In genomic region chr22:37860796-37861421, GRCh38 we compare ENCODE assay signal across 1 cellular context.
TF ChIP-seq lines count a peak whose summit lies in the region.

No MANE protein-coding gene starts in this region.

TF ChIP-seq in GM23338, 12 proteins besides CTCF, POLR2A, EP300 and RAD21:
- no peak for TF ChIP-seq ETS1 (IDR thresholded peaks at IDR 0.05)
- TF ChIP-seq ZNF331 (CRISPR knock-in tag; IDR thresholded peaks at IDR 0.05; ENCODE audit: low read depth), result no peak
- TF ChIP-seq EZH2 (IDR thresholded peaks at IDR 0.05; ENCODE audit: low read depth, unreplicated experiment), result no peak
- no peak for TF ChIP-seq STAT1 (IDR thresholded peaks at IDR 0.05; ENCODE audit: unreplicated experiment)
- TF ChIP-seq, protein P1, sequence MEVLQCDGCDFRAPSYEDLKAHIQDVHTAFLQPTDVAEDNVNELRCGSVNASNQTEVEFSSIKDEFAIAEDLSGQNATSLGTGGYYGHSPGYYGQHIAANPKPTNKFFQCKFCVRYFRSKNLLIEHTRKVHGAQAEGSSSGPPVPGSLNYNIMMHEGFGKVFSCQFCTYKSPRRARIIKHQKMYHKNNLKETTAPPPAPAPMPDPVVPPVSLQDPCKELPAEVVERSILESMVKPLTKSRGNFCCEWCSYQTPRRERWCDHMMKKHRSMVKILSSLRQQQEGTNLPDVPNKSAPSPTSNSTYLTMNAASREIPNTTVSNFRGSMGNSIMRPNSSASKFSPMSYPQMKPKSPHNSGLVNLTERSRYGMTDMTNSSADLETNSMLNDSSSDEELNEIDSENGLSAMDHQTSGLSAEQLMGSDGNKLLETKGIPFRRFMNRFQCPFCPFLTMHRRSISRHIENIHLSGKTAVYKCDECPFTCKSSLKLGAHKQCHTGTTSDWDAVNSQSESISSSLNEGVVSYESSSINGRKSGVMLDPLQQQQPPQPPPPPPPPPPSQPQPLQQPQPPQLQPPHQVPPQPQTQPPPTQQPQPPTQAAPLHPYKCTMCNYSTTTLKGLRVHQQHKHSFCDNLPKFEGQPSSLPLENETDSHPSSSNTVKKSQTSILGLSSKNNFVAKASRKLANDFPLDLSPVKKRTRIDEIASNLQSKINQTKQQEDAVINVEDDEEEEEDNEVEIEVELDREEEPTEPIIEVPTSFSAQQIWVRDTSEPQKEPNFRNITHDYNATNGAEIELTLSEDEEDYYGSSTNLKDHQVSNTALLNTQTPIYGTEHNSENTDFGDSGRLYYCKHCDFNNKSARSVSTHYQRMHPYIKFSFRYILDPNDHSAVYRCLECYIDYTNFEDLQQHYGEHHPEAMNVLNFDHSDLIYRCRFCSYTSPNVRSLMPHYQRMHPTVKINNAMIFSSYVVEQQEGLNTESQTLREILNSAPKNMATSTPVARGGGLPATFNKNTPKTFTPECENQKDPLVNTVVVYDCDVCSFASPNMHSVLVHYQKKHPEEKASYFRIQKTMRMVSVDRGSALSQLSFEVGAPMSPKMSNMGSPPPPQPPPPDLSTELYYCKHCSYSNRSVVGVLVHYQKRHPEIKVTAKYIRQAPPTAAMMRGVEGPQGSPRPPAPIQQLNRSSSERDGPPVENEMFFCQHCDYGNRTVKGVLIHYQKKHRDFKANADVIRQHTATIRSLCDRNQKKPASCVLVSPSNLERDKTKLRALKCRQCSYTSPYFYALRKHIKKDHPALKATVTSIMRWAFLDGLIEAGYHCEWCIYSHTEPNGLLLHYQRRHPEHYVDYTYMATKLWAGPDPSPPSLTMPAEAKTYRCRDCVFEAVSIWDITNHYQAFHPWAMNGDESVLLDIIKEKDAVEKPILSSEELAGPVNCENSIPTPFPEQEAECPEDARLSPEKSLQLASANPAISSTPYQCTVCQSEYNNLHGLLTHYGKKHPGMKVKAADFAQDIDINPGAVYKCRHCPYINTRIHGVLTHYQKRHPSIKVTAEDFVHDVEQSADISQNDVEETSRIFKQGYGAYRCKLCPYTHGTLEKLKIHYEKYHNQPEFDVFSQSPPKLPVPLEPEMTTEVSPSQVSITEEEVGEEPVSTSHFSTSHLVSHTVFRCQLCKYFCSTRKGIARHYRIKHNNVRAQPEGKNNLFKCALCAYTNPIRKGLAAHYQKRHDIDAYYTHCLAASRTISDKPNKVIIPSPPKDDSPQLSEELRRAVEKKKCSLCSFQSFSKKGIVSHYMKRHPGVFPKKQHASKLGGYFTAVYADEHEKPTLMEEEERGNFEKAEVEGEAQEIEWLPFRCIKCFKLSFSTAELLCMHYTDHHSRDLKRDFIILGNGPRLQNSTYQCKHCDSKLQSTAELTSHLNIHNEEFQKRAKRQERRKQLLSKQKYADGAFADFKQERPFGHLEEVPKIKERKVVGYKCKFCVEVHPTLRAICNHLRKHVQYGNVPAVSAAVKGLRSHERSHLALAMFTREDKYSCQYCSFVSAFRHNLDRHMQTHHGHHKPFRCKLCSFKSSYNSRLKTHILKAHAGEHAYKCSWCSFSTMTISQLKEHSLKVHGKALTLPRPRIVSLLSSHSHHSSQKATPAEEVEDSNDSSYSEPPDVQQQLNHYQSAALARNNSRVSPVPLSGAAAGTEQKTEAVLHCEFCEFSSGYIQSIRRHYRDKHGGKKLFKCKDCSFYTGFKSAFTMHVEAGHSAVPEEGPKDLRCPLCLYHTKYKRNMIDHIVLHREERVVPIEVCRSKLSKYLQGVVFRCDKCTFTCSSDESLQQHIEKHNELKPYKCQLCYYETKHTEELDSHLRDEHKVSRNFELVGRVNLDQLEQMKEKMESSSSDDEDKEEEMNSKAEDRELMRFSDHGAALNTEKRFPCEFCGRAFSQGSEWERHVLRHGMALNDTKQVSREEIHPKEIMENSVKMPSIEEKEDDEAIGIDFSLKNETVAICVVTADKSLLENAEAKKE (CRISPR knock-in tag; IDR thresholded peaks at IDR 0.05), result no peak
- TF ChIP-seq CREB1 (CRISPR knock-in tag; IDR thresholded peaks at IDR 0.05; ENCODE audit: low read depth), result no peak
- TF ChIP-seq POLR2AphosphoS5 (IDR thresholded peaks at IDR 0.05; ENCODE audit: low read depth), result no peak
- TF ChIP-seq NANOG (IDR thresholded peaks at IDR 0.05; ENCODE audit: borderline replicate concordance), result no peak
- no peak for TF ChIP-seq EZH2phosphoT487 (IDR thresholded peaks at IDR 0.05; ENCODE audit: unreplicated experiment)
- no peak for TF ChIP-seq ZNF114 (CRISPR knock-in tag; IDR thresholded peaks at IDR 0.05)
- no peak for TF ChIP-seq JUNB (IDR thresholded peaks at IDR 0.05; ENCODE audit: unreplicated experiment)
- TF ChIP-seq, protein P2, sequence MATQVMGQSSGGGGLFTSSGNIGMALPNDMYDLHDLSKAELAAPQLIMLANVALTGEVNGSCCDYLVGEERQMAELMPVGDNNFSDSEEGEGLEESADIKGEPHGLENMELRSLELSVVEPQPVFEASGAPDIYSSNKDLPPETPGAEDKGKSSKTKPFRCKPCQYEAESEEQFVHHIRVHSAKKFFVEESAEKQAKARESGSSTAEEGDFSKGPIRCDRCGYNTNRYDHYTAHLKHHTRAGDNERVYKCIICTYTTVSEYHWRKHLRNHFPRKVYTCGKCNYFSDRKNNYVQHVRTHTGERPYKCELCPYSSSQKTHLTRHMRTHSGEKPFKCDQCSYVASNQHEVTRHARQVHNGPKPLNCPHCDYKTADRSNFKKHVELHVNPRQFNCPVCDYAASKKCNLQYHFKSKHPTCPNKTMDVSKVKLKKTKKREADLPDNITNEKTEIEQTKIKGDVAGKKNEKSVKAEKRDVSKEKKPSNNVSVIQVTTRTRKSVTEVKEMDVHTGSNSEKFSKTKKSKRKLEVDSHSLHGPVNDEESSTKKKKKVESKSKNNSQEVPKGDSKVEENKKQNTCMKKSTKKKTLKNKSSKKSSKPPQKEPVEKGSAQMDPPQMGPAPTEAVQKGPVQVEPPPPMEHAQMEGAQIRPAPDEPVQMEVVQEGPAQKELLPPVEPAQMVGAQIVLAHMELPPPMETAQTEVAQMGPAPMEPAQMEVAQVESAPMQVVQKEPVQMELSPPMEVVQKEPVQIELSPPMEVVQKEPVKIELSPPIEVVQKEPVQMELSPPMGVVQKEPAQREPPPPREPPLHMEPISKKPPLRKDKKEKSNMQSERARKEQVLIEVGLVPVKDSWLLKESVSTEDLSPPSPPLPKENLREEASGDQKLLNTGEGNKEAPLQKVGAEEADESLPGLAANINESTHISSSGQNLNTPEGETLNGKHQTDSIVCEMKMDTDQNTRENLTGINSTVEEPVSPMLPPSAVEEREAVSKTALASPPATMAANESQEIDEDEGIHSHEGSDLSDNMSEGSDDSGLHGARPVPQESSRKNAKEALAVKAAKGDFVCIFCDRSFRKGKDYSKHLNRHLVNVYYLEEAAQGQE (IDR thresholded peaks at IDR 0.05; ENCODE audit: unreplicated experiment), result no peak
